12 cellular contexts compared by ENCODE assay signal in the genomic region with DNA sequence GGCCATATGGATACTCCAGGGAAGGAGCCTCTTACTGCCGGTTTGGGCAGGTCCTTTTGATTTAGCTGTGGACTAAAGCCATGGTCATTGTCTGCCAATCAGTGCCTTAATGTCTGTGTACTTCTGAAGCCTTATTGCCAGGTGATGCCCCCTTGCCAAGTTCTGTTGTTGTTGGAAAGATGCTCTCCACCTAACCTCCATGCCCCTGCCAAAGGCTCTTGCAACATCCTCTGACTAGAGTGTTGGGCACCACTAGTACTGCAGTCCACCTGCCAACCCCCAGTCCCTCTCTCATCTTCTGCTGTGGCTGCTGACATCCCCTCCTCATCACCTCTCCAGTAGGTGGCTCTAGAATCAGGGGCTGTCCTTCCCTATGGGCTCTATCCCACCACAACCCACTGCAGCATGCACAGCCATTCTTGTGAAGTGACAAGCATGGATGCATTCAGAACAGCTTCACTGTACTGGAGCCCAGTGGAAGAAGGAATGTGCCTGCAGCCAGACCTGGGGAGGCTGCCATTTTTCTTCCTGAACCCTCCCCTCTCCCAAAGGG.
"Had no signal": no experiment of that assay in that cellular context is flagged by ENCODE, and none has a peak within 500 bp of the region (broad histone marks: within the 10 kb centered on the region; RNA-seq: fewer than 3 reads in every experiment).

No MANE protein-coding gene starts in this region.

- H3K4me3 ChIP-seq: left lung, pancreas, tibial nerve had no signal

- H3K4me1 ChIP-seq: left lung, pancreas had no signal

- H3K4me3 Mint-ChIP-seq: activated CD4-positive, alpha-beta T cell treated with anti-CD3 and anti-CD28 coated beads, Interleukin-2, amount 10 ng/mL, durations not matched to agents 24 days and 14 days had no signal

- H3K27ac Mint-ChIP-seq: activated CD4-positive, alpha-beta T cell treated with anti-CD3 and anti-CD28 coated beads, Interleukin-2, amount 10 ng/mL, durations not matched to agents 24 days and 14 days; activated naive CD4-positive, alpha-beta T cell treated with anti-CD3 and anti-CD28 coated beads, Interleukin-2, amount 50 U/mL, for 72 hours had no signal

- H3K27me3 ChIP-seq: brain microvascular endothelial cell, left lung, tibial nerve had no signal

- DNase-seq: activated CD4-positive, alpha-beta T cell treated with anti-CD3 and anti-CD28 coated beads, Interleukin-2, amount 10 ng/mL, durations not matched to agents 24 days and 14 days; activated CD8-positive, alpha-beta memory T cell treated with anti-CD3 and anti-CD28 coated beads for 24 hours; amygdala; brain microvascular endothelial cell; cerebellar nuclear complex; dermis blood vessel endothelial cell; left lung; pancreas; small intestine; T-helper 1 cell had no signal

- H3K27me3 Mint-ChIP-seq: activated CD4-positive, alpha-beta T cell treated with anti-CD3 and anti-CD28 coated beads, Interleukin-2, amount 10 ng/mL, durations not matched to agents 24 days and 14 days had no signal

- H3K27ac ChIP-seq: brain microvascular endothelial cell, left lung, pancreas had no signal

- ATAC-seq: activated naive CD4-positive, alpha-beta T cell treated with anti-CD3 and anti-CD28 coated beads, Interleukin-2, amount 50 U/mL, for 72 hours; left lung; pancreas had no signal

- H3K9me3 ChIP-seq: left lung, pancreas, tibial nerve had no signal

- H3K4me1 Mint-ChIP-seq: activated CD4-positive, alpha-beta T cell treated with anti-CD3 and anti-CD28 coated beads, Interleukin-2, amount 10 ng/mL, durations not matched to agents 24 days and 14 days had no signal

- H3K36me3 ChIP-seq: brain microvascular endothelial cell, left lung, pancreas, tibial nerve had no signal

- H3K36me3 Mint-ChIP-seq: activated naive CD4-positive, alpha-beta T cell treated with anti-CD3 and anti-CD28 coated beads, Interleukin-2, amount 50 U/mL, for 72 hours had no signal

- H3K9me3 Mint-ChIP-seq: activated CD4-positive, alpha-beta T cell treated with anti-CD3 and anti-CD28 coated beads, Interleukin-2, amount 10 ng/mL, durations not matched to agents 24 days and 14 days had no signal
